17 cellular contexts compared by ENCODE assay signal in genomic region chr17:15446036-15446435, GRCh38. TPM values are rescaled to one million over a fixed set of nuclear protein-coding genes. Genes with fewer than 3 reads are reported as not detected.
A peak's percentile ranks its signal among the peaks of the same experiment; 100 is the strongest.
DNase-seq lines count a peak whose midpoint lies in the region; ATAC-seq and TF ChIP-seq lines count a peak whose summit lies in the region.
"Had no signal": no experiment of that assay in that cellular context is flagged by ENCODE, and none has a peak within 500 bp of the region (broad histone marks: within the 10 kb centered on the region; RNA-seq: fewer than 3 reads in every experiment).

No MANE protein-coding gene starts in this region.

- H2AFZ ChIP-seq in OCI-LY7 (ENCODE audit: low read length) (no peak overlapping the region), smooth muscle cell (ENCODE audit: low read depth) (no peak overlapping the region)
- H2AFZ ChIP-seq: parathyroid adenoma had no signal

- no peaks in the 10 kb centered on the region for H3K9me2 ChIP-seq in OCI-LY7 (ENCODE audit: insufficient read depth, low read length)

- peaks cover 22% of the 10 kb centered on the region for H3F3A ChIP-seq in smooth muscle cell (ENCODE audit: low read depth)

- intact Hi-C loops in heart right ventricle (cut with DNase I) (no loop called here), OCI-LY7 (cut with micrococcal nuclease; ENCODE audit: unreplicated experiment) (no loop called here), CD14-positive monocyte (cut with micrococcal nuclease) (no loop called here)

- no peaks in the 10 kb centered on the region for H3K27me3 Mint-ChIP-seq in CD14-positive monocyte (ENCODE audit: low read depth in 3 of 3)

- peaks cover 6% of the 10 kb centered on the region for H3K4me1 Mint-ChIP-seq in CD14-positive monocyte

- H3K79me2 ChIP-seq in OCI-LY7 (ENCODE audit: insufficient read depth, low read depth, low read length) (no peaks in the 10 kb centered on the region), smooth muscle cell (ENCODE audit: low read depth) (no peaks in the 10 kb centered on the region)
- H3K79me2 ChIP-seq: parathyroid adenoma had no signal

- H3K27ac ChIP-seq in cardiac muscle cell (no peak overlapping the region), heart right ventricle (no peak overlapping the region), OCI-LY7 (ENCODE audit: low read depth, low read length, poor library complexity, severe bottlenecking) (no peak overlapping the region), smooth muscle cell (ENCODE audit: low read depth) (no peak overlapping the region)
- H3K27ac ChIP-seq: parathyroid adenoma, SK-N-MC, spleen had no signal

- H3K27ac Mint-ChIP-seq in CD14-positive monocyte = no peak overlapping the region

- BruUV-seq in OCI-LY7 (replicated peaks; lab: Mats Ljungman, UMichigan) = no TSS peak

- no peak overlapping the region for H3K4me3 ChIP-seq in cardiac muscle cell
- no peak overlapping the region for H3K4me3 ChIP-seq in heart right ventricle
- no peak overlapping the region for H3K4me3 ChIP-seq in OCI-LY7 (ENCODE audit: low read depth, low read length, poor library complexity, severe bottlenecking)
- H3K4me3 ChIP-seq in fibroblast of mammary gland (ENCODE audit: control insufficient read depth, low read depth, low read length) = no peak overlapping the region
- no peak overlapping the region for H3K4me3 ChIP-seq in smooth muscle cell
- H3K4me3 ChIP-seq: SK-N-MC, spleen had no signal

- no peak overlapping the region for H3K4me2 ChIP-seq in OCI-LY7 (ENCODE audit: low read length)
- H3K4me2 ChIP-seq in smooth muscle cell = no peak overlapping the region

- H3K4me1 ChIP-seq in cardiac muscle cell (ENCODE audit: low read depth) (peaks cover 4% of the 10 kb centered on the region), heart right ventricle (peaks cover 0 to 46% (median 27%) of the 10 kb centered on the region in 9 donors), OCI-LY7 (ENCODE audit: insufficient read depth, low read length, poor library complexity, severe bottlenecking) (no peaks in the 10 kb centered on the region), smooth muscle cell (ENCODE audit: low read depth) (no peaks in the 10 kb centered on the region)
- H3K4me1 ChIP-seq: Caco-2 had no signal

- H3K27me3 ChIP-seq in cardiac muscle cell = no peaks in the 10 kb centered on the region
- H3K27me3 ChIP-seq in heart right ventricle = no peaks in the 10 kb centered on the region
- H3K27me3 ChIP-seq in smooth muscle cell (ENCODE audit: low read depth) = no peaks in the 10 kb centered on the region
- H3K27me3 ChIP-seq: spleen had no signal

- WGBS in heart right ventricle, 2 donors = 80 to 83% methylated on average over 10 of the region's 10 CpGs
- WGBS in smooth muscle cell (ENCODE audit: low lambda C conversion rate) = 69% methylated on average over 10 of the region's 10 CpGs

- H4K20me1 ChIP-seq in OCI-LY7 (ENCODE audit: insufficient read depth, low read length) = no peaks in the 10 kb centered on the region
- H4K20me1 ChIP-seq in smooth muscle cell (ENCODE audit: low read depth) = peaks cover 3% of the 10 kb centered on the region

- DNase-seq in cardiac muscle cell (ENCODE audit: low read depth in 1 of 2, low spot score in 1 of 2) (no peak), heart right ventricle (no peak), OCI-LY7 (ENCODE audit: low spot score) (no peak), fibroblast of mammary gland (ENCODE audit: low read depth) (no peak), smooth muscle cell (lab: John Stamatoyannopoulos, UW; ENCODE audit: unreplicated experiment) (no peak), CD14-positive monocyte (ENCODE audit: low spot score) (no peak), NCI-H345 (lab: John Stamatoyannopoulos, UW) (no peak)
- DNase-seq: amniotic stem cell; Caco-2; left colon; NCI-H187 treated with DMSO at 0.1 percent for 48 hours; NCI-H510A treated with DMSO at 0.1 percent for 48 hours; spleen; stimulated activated naive CD4-positive, alpha-beta T cell treated with Interleukin-2 at 50 U/mL for 16 hours had no signal

- H3K36me3 ChIP-seq in cardiac muscle cell = no peaks in the 10 kb centered on the region
- no peaks in the 10 kb centered on the region for H3K36me3 ChIP-seq in heart right ventricle
- H3K36me3 ChIP-seq in OCI-LY7 (ENCODE audit: insufficient read depth, low read length) = no peaks in the 10 kb centered on the region
- no peaks in the 10 kb centered on the region for H3K36me3 ChIP-seq in smooth muscle cell (ENCODE audit: low read depth)
- H3K36me3 ChIP-seq: spleen had no signal

- H3K36me3 Mint-ChIP-seq in CD14-positive monocyte = peaks cover 0 to 2% of the 10 kb centered on the region in 2 donors

- POLR2A ChIA-PET in OCI-LY7 (lab: Charles Lee) = no interaction called here

- ATAC-seq in heart right ventricle (no peak), GM18858 (IDR thresholded peaks at IDR 0.05; ENCODE audit: unreplicated experiment) (no peak)
- ATAC-seq: left colon had no signal

- TF ChIP-seq CTCF in cardiac muscle cell (IDR thresholded peaks at IDR 0.05; ENCODE audit: low read depth, low read length) = peak; percentile 15
- TF ChIP-seq CTCF in heart right ventricle (IDR thresholded peaks at IDR 0.05) = no peak
- TF ChIP-seq CTCF in OCI-LY7 (conservative IDR thresholded peaks at IDR 0.05; ENCODE audit: low read length) = peak; percentile 27; the same call in 1 of the 2 replicates
- TF ChIP-seq CTCF in fibroblast of mammary gland (conservative IDR thresholded peaks at IDR 0.05; ENCODE audit: control insufficient read depth, insufficient read depth, low read depth, low read length) = peak; percentile 18
- peak; percentile 16 for TF ChIP-seq CTCF in smooth muscle cell (IDR thresholded peaks at IDR 0.05; ENCODE audit: borderline replicate concordance, insufficient read depth, poor library complexity, severe bottlenecking)
- no peak for TF ChIP-seq CTCF in CD14-positive monocyte (IDR thresholded peaks at IDR 0.05)

- no peak overlapping the region for H3K9ac ChIP-seq in smooth muscle cell (ENCODE audit: low read depth)
- H3K9ac ChIP-seq: parathyroid adenoma had no signal

- no peak overlapping the region for H3K4me3 Mint-ChIP-seq in CD14-positive monocyte

- CTCF ChIA-PET in OCI-LY7 (lab: Charles Lee; ENCODE audit: unreplicated experiment) = no interaction called here

- no peaks in the 10 kb centered on the region for H3K9me3 ChIP-seq in cardiac muscle cell (ENCODE audit: low read depth)
- H3K9me3 ChIP-seq in heart right ventricle = no peaks in the 10 kb centered on the region
- no peaks in the 10 kb centered on the region for H3K9me3 ChIP-seq in OCI-LY7 (ENCODE audit: low read length)
- H3K9me3 ChIP-seq in smooth muscle cell (replicated peaks; ENCODE audit: low read depth) = no peaks in the 10 kb centered on the region
- H3K9me3 ChIP-seq: Caco-2, spleen had no signal

- no peaks in the 10 kb centered on the region for H3K9me3 Mint-ChIP-seq in CD14-positive monocyte

RNA-seq across cellular contexts. Expression of gene CDRT4, which starts 21.4 kb away (rescaled TPM):
- total RNA-seq in cardiac muscle cell (4.8 and 14.4 TPM in 2 replicates), heart right ventricle (1 to 10 TPM in 4 of 10 donors, under 1 TPM in 4, not detected in 2; 0.53 to 4.1 (median 0.92) TPM), OCI-LY7 (2022) (6.2 and 7.1 TPM in 2 replicates), smooth muscle cell (0.45 and 1.4 TPM in 2 replicates)
- polyA plus RNA-seq in cardiac muscle cell (5.6 and 6.0 TPM in 2 replicates), heart right ventricle (1 to 10 TPM in 1 of 2 donors, under 1 TPM in 1; 0.45 to 4.2 TPM), smooth muscle cell (4.2 and 4.3 TPM in 2 replicates), CD14-positive monocyte (under 1 TPM in 1 of 2 donors, not detected in 1; 0.34 TPM)
- 0.31 and 1.7 TPM in 2 replicates for total RNA-seq in OCI-LY7 (2014; rRNA removed; shearing (Covaris generic))

Comparison
In these comparisons a context has a peak if more than half of its experiments do, and no peak if none do; other contexts are left out.
1. CTCF ChIP-seq: peak in cardiac muscle cell (single experiment), OCI-LY7 (single experiment), fibroblast of mammary gland (single experiment) and smooth muscle cell (single experiment); none in heart right ventricle (0 of 9) and CD14-positive monocyte (single experiment).